1 cellular context compared by ENCODE assay signal in the genomic region with DNA sequence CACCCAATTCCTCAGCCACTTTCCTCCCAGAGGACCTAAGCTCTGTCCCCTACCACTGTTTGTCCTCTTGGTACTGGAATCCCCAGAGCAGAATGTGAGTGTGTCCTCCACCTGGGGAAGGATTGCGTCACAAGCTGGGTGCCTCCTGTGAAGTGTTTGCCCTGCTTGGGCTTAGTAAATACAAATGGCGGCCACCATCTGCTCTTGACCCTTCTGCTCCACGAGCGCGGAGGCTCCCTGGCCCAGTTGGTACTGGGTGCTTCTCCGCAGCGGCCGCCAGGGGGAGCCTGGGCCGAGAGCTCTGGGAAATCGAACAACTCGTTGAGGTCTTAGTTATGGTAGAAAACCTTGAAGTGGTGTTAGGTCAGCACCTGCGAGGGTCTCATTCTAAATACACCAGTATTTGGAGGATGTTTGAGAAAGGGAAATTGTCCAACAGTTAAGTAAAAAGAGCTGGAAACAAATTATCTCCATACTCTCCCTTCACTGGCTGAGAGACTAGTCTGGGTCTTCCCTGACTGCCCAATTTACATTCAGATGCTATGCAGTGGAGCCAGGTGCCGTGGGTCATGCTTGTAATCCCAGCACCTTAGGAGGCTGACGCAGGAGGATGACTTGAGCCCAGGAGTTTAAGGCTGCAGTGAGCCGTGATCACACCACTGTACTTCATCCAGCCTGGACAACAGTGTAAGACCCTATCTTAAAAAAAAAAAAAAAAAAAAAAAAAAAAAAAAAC.
TF ChIP-seq lines count a peak whose summit lies in the region.

No MANE protein-coding gene starts in this region.

TF ChIP-seq in HepG2, 621 proteins besides CTCF, POLR2A, EP300 and RAD21 (continued from another document and continues in another):
- TF ChIP-seq, protein P1, sequence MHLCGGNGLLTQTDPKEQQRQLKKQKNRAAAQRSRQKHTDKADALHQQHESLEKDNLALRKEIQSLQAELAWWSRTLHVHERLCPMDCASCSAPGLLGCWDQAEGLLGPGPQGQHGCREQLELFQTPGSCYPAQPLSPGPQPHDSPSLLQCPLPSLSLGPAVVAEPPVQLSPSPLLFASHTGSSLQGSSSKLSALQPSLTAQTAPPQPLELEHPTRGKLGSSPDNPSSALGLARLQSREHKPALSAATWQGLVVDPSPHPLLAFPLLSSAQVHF (CRISPR knock-in tag; IDR thresholded peaks at IDR 0.05) = no peak
- no peak for TF ChIP-seq ZFP62 (CRISPR knock-in tag; IDR thresholded peaks at IDR 0.05)
- no peak for TF ChIP-seq CHCHD3 (CRISPR knock-in tag; IDR thresholded peaks at IDR 0.05)
- TF ChIP-seq KLF15 (CRISPR knock-in tag; IDR thresholded peaks at IDR 0.05; ENCODE audit: borderline replicate concordance) = no peak
- no peak for TF ChIP-seq ZSCAN25 (CRISPR knock-in tag; IDR thresholded peaks at IDR 0.05)
- TF ChIP-seq, protein P2, sequence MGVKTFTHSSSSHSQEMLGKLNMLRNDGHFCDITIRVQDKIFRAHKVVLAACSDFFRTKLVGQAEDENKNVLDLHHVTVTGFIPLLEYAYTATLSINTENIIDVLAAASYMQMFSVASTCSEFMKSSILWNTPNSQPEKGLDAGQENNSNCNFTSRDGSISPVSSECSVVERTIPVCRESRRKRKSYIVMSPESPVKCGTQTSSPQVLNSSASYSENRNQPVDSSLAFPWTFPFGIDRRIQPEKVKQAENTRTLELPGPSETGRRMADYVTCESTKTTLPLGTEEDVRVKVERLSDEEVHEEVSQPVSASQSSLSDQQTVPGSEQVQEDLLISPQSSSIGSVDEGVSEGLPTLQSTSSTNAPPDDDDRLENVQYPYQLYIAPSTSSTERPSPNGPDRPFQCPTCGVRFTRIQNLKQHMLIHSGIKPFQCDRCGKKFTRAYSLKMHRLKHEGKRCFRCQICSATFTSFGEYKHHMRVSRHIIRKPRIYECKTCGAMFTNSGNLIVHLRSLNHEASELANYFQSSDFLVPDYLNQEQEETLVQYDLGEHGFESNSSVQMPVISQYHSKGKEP (CRISPR knock-in tag; IDR thresholded peaks at IDR 0.05) = no peak
- TF ChIP-seq, protein P3, sequence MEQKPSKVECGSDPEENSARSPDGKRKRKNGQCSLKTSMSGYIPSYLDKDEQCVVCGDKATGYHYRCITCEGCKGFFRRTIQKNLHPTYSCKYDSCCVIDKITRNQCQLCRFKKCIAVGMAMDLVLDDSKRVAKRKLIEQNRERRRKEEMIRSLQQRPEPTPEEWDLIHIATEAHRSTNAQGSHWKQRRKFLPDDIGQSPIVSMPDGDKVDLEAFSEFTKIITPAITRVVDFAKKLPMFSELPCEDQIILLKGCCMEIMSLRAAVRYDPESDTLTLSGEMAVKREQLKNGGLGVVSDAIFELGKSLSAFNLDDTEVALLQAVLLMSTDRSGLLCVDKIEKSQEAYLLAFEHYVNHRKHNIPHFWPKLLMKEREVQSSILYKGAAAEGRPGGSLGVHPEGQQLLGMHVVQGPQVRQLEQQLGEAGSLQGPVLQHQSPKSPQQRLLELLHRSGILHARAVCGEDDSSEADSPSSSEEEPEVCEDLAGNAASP (CRISPR knock-in tag; IDR thresholded peaks at IDR 0.05; ENCODE audit: borderline replicate concordance) = peak; percentile 74; the same call in 1 of the 2 replicates
- TF ChIP-seq, protein P4, sequence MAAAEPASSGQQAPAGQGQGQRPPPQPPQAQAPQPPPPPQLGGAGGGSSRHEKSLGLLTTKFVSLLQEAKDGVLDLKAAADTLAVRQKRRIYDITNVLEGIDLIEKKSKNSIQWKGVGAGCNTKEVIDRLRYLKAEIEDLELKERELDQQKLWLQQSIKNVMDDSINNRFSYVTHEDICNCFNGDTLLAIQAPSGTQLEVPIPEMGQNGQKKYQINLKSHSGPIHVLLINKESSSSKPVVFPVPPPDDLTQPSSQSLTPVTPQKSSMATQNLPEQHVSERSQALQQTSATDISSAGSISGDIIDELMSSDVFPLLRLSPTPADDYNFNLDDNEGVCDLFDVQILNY (CRISPR knock-in tag; conservative IDR thresholded peaks at IDR 0.05) = no peak
- no peak for TF ChIP-seq ZSCAN30 (CRISPR knock-in tag; IDR thresholded peaks at IDR 0.05)
- TF ChIP-seq, protein P5, sequence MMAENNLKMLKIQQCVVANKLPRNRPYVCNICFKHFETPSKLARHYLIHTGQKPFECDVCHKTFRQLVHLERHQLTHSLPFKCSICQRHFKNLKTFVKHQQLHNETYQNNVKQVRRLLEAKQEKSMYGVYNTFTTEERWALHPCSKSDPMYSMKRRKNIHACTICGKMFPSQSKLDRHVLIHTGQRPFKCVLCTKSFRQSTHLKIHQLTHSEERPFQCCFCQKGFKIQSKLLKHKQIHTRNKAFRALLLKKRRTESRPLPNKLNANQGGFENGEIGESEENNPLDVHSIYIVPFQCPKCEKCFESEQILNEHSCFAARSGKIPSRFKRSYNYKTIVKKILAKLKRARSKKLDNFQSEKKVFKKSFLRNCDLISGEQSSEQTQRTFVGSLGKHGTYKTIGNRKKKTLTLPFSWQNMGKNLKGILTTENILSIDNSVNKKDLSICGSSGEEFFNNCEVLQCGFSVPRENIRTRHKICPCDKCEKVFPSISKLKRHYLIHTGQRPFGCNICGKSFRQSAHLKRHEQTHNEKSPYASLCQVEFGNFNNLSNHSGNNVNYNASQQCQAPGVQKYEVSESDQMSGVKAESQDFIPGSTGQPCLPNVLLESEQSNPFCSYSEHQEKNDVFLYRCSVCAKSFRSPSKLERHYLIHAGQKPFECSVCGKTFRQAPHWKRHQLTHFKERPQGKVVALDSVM (CRISPR knock-in tag; IDR thresholded peaks at IDR 0.05) = peak; percentile 82
- TF ChIP-seq ZNF17 (CRISPR knock-in tag; IDR thresholded peaks at IDR 0.05) = no peak
- TF ChIP-seq, protein P6, sequence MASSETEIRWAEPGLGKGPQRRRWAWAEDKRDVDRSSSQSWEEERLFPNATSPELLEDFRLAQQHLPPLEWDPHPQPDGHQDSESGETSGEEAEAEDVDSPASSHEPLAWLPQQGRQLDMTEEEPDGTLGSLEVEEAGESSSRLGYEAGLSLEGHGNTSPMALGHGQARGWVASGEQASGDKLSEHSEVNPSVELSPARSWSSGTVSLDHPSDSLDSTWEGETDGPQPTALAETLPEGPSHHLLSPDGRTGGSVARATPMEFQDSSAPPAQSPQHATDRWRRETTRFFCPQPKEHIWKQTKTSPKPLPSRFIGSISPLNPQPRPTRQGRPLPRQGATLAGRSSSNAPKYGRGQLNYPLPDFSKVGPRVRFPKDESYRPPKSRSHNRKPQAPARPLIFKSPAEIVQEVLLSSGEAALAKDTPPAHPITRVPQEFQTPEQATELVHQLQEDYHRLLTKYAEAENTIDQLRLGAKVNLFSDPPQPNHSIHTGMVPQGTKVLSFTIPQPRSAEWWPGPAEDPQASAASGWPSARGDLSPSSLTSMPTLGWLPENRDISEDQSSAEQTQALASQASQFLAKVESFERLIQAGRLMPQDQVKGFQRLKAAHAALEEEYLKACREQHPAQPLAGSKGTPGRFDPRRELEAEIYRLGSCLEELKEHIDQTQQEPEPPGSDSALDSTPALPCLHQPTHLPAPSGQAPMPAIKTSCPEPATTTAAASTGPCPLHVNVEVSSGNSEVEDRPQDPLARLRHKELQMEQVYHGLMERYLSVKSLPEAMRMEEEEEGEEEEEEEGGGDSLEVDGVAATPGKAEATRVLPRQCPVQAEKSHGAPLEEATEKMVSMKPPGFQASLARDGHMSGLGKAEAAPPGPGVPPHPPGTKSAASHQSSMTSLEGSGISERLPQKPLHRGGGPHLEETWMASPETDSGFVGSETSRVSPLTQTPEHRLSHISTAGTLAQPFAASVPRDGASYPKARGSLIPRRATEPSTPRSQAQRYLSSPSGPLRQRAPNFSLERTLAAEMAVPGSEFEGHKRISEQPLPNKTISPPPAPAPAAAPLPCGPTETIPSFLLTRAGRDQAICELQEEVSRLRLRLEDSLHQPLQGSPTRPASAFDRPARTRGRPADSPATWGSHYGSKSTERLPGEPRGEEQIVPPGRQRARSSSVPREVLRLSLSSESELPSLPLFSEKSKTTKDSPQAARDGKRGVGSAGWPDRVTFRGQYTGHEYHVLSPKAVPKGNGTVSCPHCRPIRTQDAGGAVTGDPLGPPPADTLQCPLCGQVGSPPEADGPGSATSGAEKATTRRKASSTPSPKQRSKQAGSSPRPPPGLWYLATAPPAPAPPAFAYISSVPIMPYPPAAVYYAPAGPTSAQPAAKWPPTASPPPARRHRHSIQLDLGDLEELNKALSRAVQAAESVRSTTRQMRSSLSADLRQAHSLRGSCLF (CRISPR knock-in tag; IDR thresholded peaks at IDR 0.05; ENCODE audit: borderline replicate concordance) = no peak
- TF ChIP-seq ZFYVE20 (CRISPR knock-in tag; IDR thresholded peaks at IDR 0.05; ENCODE audit: borderline replicate concordance, low read depth) = no peak
- no peak for TF ChIP-seq JUNB (CRISPR knock-in tag; IDR thresholded peaks at IDR 0.05; ENCODE audit: borderline replicate concordance)
- 0 out of 2 replicates have a peak, but pooled peaks have one; percentile 59 for TF ChIP-seq ZNF274 (CRISPR knock-in tag; IDR thresholded peaks at IDR 0.05)
- TF ChIP-seq ZNF24 (IDR thresholded peaks at IDR 0.05) = 0 out of 2 replicates have a peak, but pooled peaks have one; percentile 21
- peak; percentile 88 for TF ChIP-seq TARDBP (CRISPR knock-in tag; IDR thresholded peaks at IDR 0.05)
- no peak for TF ChIP-seq ZNF326 (CRISPR knock-in tag; IDR thresholded peaks at IDR 0.05; ENCODE audit: borderline replicate concordance)
- TF ChIP-seq ZNF557 (CRISPR knock-in tag; IDR thresholded peaks at IDR 0.05) = no peak
- no peak for TF ChIP-seq NFRKB (IDR thresholded peaks at IDR 0.05)
- no peak for TF ChIP-seq ZNF367 (CRISPR knock-in tag; IDR thresholded peaks at IDR 0.05; ENCODE audit: borderline replicate concordance)
- TF ChIP-seq, protein P7, sequence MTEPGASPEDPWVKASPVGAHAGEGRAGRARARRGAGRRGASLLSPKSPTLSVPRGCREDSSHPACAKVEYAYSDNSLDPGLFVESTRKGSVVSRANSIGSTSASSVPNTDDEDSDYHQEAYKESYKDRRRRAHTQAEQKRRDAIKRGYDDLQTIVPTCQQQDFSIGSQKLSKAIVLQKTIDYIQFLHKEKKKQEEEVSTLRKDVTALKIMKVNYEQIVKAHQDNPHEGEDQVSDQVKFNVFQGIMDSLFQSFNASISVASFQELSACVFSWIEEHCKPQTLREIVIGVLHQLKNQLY (CRISPR knock-in tag; IDR thresholded peaks at IDR 0.05) = peak; percentile 54; the same call in 1 of the 2 replicates
- TF ChIP-seq HNRNPUL1 (IDR thresholded peaks at IDR 0.05; ENCODE audit: low read depth, low read length) = no peak
- TF ChIP-seq TBL1XR1 (IDR thresholded peaks at IDR 0.05; ENCODE audit: borderline replicate concordance, low read length, partially characterized antibody) = peak; percentile 83
- no peak for TF ChIP-seq ISX (CRISPR knock-in tag; conservative IDR thresholded peaks at IDR 0.05)
- 0 out of 2 replicates have a peak, but pooled peaks have one; percentile 47 for TF ChIP-seq ZNF558 (CRISPR knock-in tag; IDR thresholded peaks at IDR 0.05; ENCODE audit: borderline replicate concordance)
- peak; percentile 28; the same call in 1 of the 2 replicates for TF ChIP-seq MAF1 (CRISPR knock-in tag; IDR thresholded peaks at IDR 0.05; ENCODE audit: borderline replicate concordance)
- no peak for TF ChIP-seq SUZ12 (IDR thresholded peaks at IDR 0.05; ENCODE audit: low read depth, low read length)
- TF ChIP-seq, protein P8, sequence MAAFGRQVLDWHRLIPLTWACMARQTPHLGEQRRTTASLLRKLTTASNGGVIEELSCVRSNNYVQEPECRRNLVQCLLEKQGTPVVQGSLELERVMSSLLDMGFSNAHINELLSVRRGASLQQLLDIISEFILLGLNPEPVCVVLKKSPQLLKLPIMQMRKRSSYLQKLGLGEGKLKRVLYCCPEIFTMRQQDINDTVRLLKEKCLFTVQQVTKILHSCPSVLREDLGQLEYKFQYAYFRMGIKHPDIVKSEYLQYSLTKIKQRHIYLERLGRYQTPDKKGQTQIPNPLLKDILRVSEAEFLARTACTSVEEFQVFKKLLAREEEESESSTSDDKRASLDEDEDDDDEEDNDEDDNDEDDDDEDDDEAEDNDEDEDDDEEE (CRISPR knock-in tag; IDR thresholded peaks at IDR 0.05) = no peak
- TF ChIP-seq BRD4 (CRISPR knock-in tag; IDR thresholded peaks at IDR 0.05) = no peak
- TF ChIP-seq, protein P9, sequence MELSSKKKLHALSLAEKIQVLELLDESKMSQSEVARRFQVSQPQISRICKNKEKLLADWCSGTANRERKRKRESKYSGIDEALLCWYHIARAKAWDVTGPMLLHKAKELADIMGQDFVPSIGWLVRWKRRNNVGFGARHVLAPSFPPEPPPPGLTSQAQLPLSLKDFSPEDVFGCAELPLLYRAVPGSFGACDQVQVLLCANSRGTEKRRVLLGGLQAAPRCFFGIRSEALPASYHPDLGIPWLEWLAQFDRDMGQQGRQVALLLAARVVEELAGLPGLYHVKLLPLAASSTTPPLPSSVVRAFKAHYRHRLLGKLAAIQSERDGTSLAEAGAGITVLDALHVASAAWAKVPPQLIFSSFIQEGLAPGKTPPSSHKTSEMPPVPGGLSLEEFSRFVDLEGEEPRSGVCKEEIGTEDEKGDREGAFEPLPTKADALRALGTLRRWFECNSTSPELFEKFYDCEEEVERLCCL (CRISPR knock-in tag; IDR thresholded peaks at IDR 0.05; ENCODE audit: borderline replicate concordance) = no peak
- no peak for TF ChIP-seq NONO (IDR thresholded peaks at IDR 0.05)
- TF ChIP-seq NONO (CRISPR knock-in tag; conservative IDR thresholded peaks at IDR 0.05) = peak; percentile 92
- TF ChIP-seq, protein P10, sequence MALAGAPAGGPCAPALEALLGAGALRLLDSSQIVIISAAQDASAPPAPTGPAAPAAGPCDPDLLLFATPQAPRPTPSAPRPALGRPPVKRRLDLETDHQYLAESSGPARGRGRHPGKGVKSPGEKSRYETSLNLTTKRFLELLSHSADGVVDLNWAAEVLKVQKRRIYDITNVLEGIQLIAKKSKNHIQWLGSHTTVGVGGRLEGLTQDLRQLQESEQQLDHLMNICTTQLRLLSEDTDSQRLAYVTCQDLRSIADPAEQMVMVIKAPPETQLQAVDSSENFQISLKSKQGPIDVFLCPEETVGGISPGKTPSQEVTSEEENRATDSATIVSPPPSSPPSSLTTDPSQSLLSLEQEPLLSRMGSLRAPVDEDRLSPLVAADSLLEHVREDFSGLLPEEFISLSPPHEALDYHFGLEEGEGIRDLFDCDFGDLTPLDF (CRISPR knock-in tag; IDR thresholded peaks at IDR 0.05) = peak; percentile 50; the same call in 1 of the 2 replicates
- TF ChIP-seq, protein P11, sequence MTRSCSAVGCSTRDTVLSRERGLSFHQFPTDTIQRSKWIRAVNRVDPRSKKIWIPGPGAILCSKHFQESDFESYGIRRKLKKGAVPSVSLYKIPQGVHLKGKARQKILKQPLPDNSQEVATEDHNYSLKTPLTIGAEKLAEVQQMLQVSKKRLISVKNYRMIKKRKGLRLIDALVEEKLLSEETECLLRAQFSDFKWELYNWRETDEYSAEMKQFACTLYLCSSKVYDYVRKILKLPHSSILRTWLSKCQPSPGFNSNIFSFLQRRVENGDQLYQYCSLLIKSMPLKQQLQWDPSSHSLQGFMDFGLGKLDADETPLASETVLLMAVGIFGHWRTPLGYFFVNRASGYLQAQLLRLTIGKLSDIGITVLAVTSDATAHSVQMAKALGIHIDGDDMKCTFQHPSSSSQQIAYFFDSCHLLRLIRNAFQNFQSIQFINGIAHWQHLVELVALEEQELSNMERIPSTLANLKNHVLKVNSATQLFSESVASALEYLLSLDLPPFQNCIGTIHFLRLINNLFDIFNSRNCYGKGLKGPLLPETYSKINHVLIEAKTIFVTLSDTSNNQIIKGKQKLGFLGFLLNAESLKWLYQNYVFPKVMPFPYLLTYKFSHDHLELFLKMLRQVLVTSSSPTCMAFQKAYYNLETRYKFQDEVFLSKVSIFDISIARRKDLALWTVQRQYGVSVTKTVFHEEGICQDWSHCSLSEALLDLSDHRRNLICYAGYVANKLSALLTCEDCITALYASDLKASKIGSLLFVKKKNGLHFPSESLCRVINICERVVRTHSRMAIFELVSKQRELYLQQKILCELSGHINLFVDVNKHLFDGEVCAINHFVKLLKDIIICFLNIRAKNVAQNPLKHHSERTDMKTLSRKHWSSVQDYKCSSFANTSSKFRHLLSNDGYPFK (CRISPR knock-in tag; IDR thresholded peaks at IDR 0.05; ENCODE audit: borderline replicate concordance) = peak; percentile 64; the same call in 1 of the 2 replicates
